Comparison of ENCODE assay signal across 8 cellular contexts in genomic region chr11:68904458-68904847, GRCh38. TPM values are rescaled to one million over a fixed set of nuclear protein-coding genes. Genes with fewer than 3 reads are reported as not detected.
DNase-seq lines count a peak whose midpoint lies in the region; ATAC-seq and TF ChIP-seq lines count a peak whose summit lies in the region.

No MANE protein-coding gene starts in this region.

- H3K36me3 ChIP-seq in SJCRH30 = no peaks in the 10 kb centered on the region; the same call in 1 of the 2 replicates
- H3K36me3 ChIP-seq in osteoblast (ENCODE audit: insufficient read depth, low read length) = peaks cover 24% of the 10 kb centered on the region

- ATAC-seq in GM21515 (IDR thresholded peaks at IDR 0.05; ENCODE audit: unreplicated experiment) = peak; percentile 3

- peak overlapping the region; percentile 99 to 100 for H3K4me3 Mint-ChIP-seq in CD14-positive monocyte

- no peaks in the 10 kb centered on the region for H3K9me3 Mint-ChIP-seq in CD14-positive monocyte

- peak overlapping the region; percentile 95 for H3K4me2 ChIP-seq in osteoblast (ENCODE audit: insufficient read depth, low read length)

- peaks cover 36% of the 10 kb centered on the region for H3K4me1 Mint-ChIP-seq in CD14-positive monocyte

- peaks cover 68% of the 10 kb centered on the region for H3K79me2 ChIP-seq in osteoblast (ENCODE audit: insufficient read depth, low read length)

- DNase-seq in CD14-positive monocyte (ENCODE audit: low spot score) (no peak), SJCRH30 (peak; percentile 14 to 28), epithelial cell of prostate (ENCODE audit: low read depth, low spot score) (no peak), osteoblast (ENCODE audit: insufficient read length, low spot score, missing footprints) (no peak), NCI-H187 treated with DMSO at 0.1 percent for 48 hours (lab: John Stamatoyannopoulos, UW) (no peak), hepatic stellate cell (ENCODE audit: low spot score) (no peak), glomerular visceral epithelial cell (ENCODE audit: extremely low spot score) (no peak)

- H3K4me3 ChIP-seq in SJCRH30 = peak overlapping the region; percentile 99
- peak overlapping the region; percentile 95 for H3K4me3 ChIP-seq in osteoblast (ENCODE audit: insufficient read depth, low read length)

- H3K27ac ChIP-seq in SJCRH30 (peak overlapping the region; percentile 73; the same call in 1 of the 2 replicates), epithelial cell of prostate (peak overlapping the region; percentile 65), osteoblast (ENCODE audit: low read depth, low read length) (peak overlapping the region; percentile 87)

- H3K27ac Mint-ChIP-seq in CD14-positive monocyte = peak overlapping the region; percentile 73 to 97 (median 94)

- TF ChIP-seq CTCF in CD14-positive monocyte (IDR thresholded peaks at IDR 0.05) (no peak), osteoblast (IDR thresholded peaks at IDR 0.05; ENCODE audit: extremely low read depth, low read depth, low read length) (no peak)

- intact Hi-C loops in CD14-positive monocyte (cut with micrococcal nuclease) = loop anchor here (5.0 to 10.0 kb wide), 4 partner anchors 62 to 1290 kb away; partner anchors contain the start of gene CPT1A (in 2 of the 2)

- peak overlapping the region; percentile 94 for H2AFZ ChIP-seq in osteoblast (ENCODE audit: low read length)

- 0 out of 2 replicates have a peak, but pooled peaks cover 6% of the 10 kb centered on the region for H3K4me1 ChIP-seq in SJCRH30
- peaks cover 14% of the 10 kb centered on the region for H3K4me1 ChIP-seq in osteoblast (ENCODE audit: insufficient read depth, low read length)

- H3K9me3 ChIP-seq in SJCRH30 (replicated peaks) = no peaks in the 10 kb centered on the region; the same call in 1 of the 2 replicates
- no peaks in the 10 kb centered on the region for H3K9me3 ChIP-seq in osteoblast (ENCODE audit: low read depth, low read length)

- no peaks in the 10 kb centered on the region for H3K27me3 ChIP-seq in SJCRH30
- no peaks in the 10 kb centered on the region for H3K27me3 ChIP-seq in osteoblast (ENCODE audit: insufficient read depth, low read length)

- peaks cover 26% of the 10 kb centered on the region for H4K20me1 ChIP-seq in osteoblast (ENCODE audit: insufficient read depth, low read length)

- H3K36me3 Mint-ChIP-seq in CD14-positive monocyte = peaks cover 38 to 40% of the 10 kb centered on the region in 2 donors

- peaks cover 0 to 3% (median 0%) of the 10 kb centered on the region in 3 donors for H3K27me3 Mint-ChIP-seq in CD14-positive monocyte (ENCODE audit: low read depth in 3 of 3)

RNA-seq across cellular contexts. Expression of gene IGHMBP2, which starts 0.8 kb away (rescaled TPM):
- 1 to 10 TPM; 3.9 to 6.0 TPM for polyA plus RNA-seq in CD14-positive monocyte
- 8.7 and 11.1 TPM in 2 replicates for total RNA-seq in SJCRH30 (2014; rRNA removed; shearing (Covaris generic))
- 10.9 and 11.8 TPM in 2 replicates for total RNA-seq in osteoblast

RNA-seq across cellular contexts. Expression of gene MRPL21, which starts 0.8 kb away (rescaled TPM):
- 100 to 1,000 TPM; 104 to 138 TPM for polyA plus RNA-seq in CD14-positive monocyte
- 37.6 and 39.0 TPM in 2 replicates for total RNA-seq in SJCRH30 (2014; rRNA removed; shearing (Covaris generic))
- 45.7 and 51.0 TPM in 2 replicates for total RNA-seq in osteoblast

Comparison
In these comparisons a context has a peak if more than half of its experiments do, and no peak if none do; other contexts are left out.
1. DNase-seq: peak in SJCRH30 (2 of 2); none in CD14-positive monocyte (single experiment), epithelial cell of prostate (single experiment), osteoblast (single experiment), NCI-H187 treated with DMSO at 0.1 percent for 48 hours (single experiment), hepatic stellate cell (single experiment) and glomerular visceral epithelial cell (single experiment).
2. Peak in every context shown above with its lines, with median percentiles within 50 percentile points of each other: H3K27ac ChIP-seq.